22 cellular contexts compared by ENCODE assay signal in genomic region chr12:109495012-109495411, GRCh38.
"Had no signal": no experiment of that assay in that cellular context is flagged by ENCODE, and none has a peak within 500 bp of the region (broad histone marks: within the 10 kb centered on the region; RNA-seq: fewer than 3 reads in every experiment).

No MANE protein-coding gene starts in this region.

- H3K4me2 ChIP-seq: hepatocyte had no signal

- H3K27me3 Mint-ChIP-seq: stimulated activated naive B cell treated with anti-CD40 and anti-IgM and Interleukin-4, amounts not matched to agents 10 μg/mL and 1 μg/mL and 100 μg/mL, for 72 hours; type B pancreatic cell had no signal

- H3K27ac ChIP-seq: colonic mucosa, foreskin keratinocyte, hepatocyte, neutrophil, sigmoid colon, skin epidermis, thyroid gland had no signal

- H3K79me2 ChIP-seq: hepatocyte had no signal

- H3K9me3 Mint-ChIP-seq: stimulated activated naive B cell treated with anti-CD40 and anti-IgM and Interleukin-4, amounts not matched to agents 10 μg/mL and 1 μg/mL and 100 μg/mL, for 72 hours; type B pancreatic cell had no signal

- H3K27ac Mint-ChIP-seq: type B pancreatic cell had no signal

- H3K4me3 ChIP-seq: colonic mucosa, hepatocyte, lung, sigmoid colon, skin epidermis, thyroid gland had no signal

- H3K4me1 ChIP-seq: colonic mucosa, sigmoid colon, thyroid gland had no signal

- H2AFZ ChIP-seq: hepatocyte had no signal

- FAIRE-seq: endothelial cell of umbilical vein, urothelium cell line had no signal

- H3K4me1 Mint-ChIP-seq: stimulated activated naive B cell treated with anti-CD40 and anti-IgM and Interleukin-4, amounts not matched to agents 10 μg/mL and 1 μg/mL and 100 μg/mL, for 72 hours had no signal

- H3K27me3 ChIP-seq: colonic mucosa, foreskin keratinocyte, hepatocyte, neutrophil, sigmoid colon, thyroid gland had no signal

- H3K9me3 ChIP-seq: colonic mucosa, neutrophil, sigmoid colon, thyroid gland had no signal

- H3K4me3 Mint-ChIP-seq: stimulated activated naive B cell treated with anti-CD40 and anti-IgM and Interleukin-4, amounts not matched to agents 10 μg/mL and 1 μg/mL and 100 μg/mL, for 72 hours; type B pancreatic cell had no signal

- ATAC-seq: foreskin keratinocyte; left colon; left ventricle myocardium superior; stimulated activated naive B cell treated with anti-CD40 and anti-IgM and Interleukin-4, amounts not matched to agents 10 μg/mL and 1 μg/mL and 100 μg/mL, for 72 hours had no signal

- DNase-seq: colonic mucosa; dermis blood vessel endothelial cell; erythroblast; foreskin keratinocyte; head of caudate nucleus; left colon; left ventricle myocardium superior; mesenchymal stem cell; midbrain; posterior cingulate gyrus; sigmoid colon; stimulated activated CD4-positive, alpha-beta T cell treated with anti-CD3 and anti-CD28 coated beads, Interleukin-2, amount 100 ng/mL, for 24 hours; stimulated activated CD4-positive, alpha-beta T cell treated with anti-CD3 and anti-CD28 coated beads, Interleukin-4, amount 100 ng/mL, for 4 hours; stimulated activated naive B cell treated with anti-CD40 and anti-IgM and Interleukin-4, amounts not matched to agents 10 μg/mL and 1 μg/mL and 100 μg/mL, for 72 hours; thyroid gland had no signal
